Comparison of ENCODE assay signal across 21 cellular contexts in genomic region chr3:113615976-113616375, GRCh38.
"Had no signal": no experiment of that assay in that cellular context is flagged by ENCODE, and none has a peak within 500 bp of the region (broad histone marks: within the 10 kb centered on the region; RNA-seq: fewer than 3 reads in every experiment).

No MANE protein-coding gene starts in this region.

- ATAC-seq: activated CD4-positive, CD25-positive, alpha-beta regulatory T cell treated with anti-CD3 and anti-CD28 coated beads, Interleukin-2, amount 50 U/mL, for 24 hours; activated T-cell treated with anti-CD3 and anti-CD28 coated beads, Interleukin-2, amount 50 U/mL, for 4 hours; left lobe of liver had no signal

- H3K4me3 ChIP-seq: esophagus muscularis mucosa, thyroid gland had no signal

- DNase-seq: activated CD4-positive, alpha-beta T cell treated with anti-CD3 and anti-CD28 coated beads, Interleukin-2, amount 50 U/mL, for 1 hour; activated CD8-positive, alpha-beta memory T cell treated with anti-CD3 and anti-CD28 coated beads, Interleukin-2, amount 50 U/mL, for 4 hours; activated naive CD4-positive, alpha-beta T cell treated with anti-CD3 and anti-CD28 coated beads for 36 hours; activated T-cell treated with anti-CD3 and anti-CD28 coated beads, Interleukin-2, amount 50 U/mL, for 4 hours; anterior cingulate cortex; brain microvascular endothelial cell; dermis blood vessel endothelial cell; effector memory CD4-positive, alpha-beta T cell; hippocampal formation; islet precursor cell; mammary epithelial cell; midbrain; stimulated activated CD4-positive, alpha-beta T cell treated with anti-CD3 and anti-CD28 coated beads, Interleukin-12 subunit alpha, Interleukin-12 subunit beta, amount 100 ng/mL, for 4 hours; stimulated activated CD4-positive, alpha-beta T cell treated with anti-CD3 and anti-CD28 coated beads, Interleukin-1b, Interleukin-23, amount 100 ng/mL, for 48 hours; stimulated activated naive CD4-positive, alpha-beta T cell treated with Interleukin-2 at 50 U/mL for 16 hours; T-helper 1 cell; T-helper 9 cell; thyroid gland had no signal
